ENCODE assay signal across 8 cellular contexts in the genomic region with DNA sequence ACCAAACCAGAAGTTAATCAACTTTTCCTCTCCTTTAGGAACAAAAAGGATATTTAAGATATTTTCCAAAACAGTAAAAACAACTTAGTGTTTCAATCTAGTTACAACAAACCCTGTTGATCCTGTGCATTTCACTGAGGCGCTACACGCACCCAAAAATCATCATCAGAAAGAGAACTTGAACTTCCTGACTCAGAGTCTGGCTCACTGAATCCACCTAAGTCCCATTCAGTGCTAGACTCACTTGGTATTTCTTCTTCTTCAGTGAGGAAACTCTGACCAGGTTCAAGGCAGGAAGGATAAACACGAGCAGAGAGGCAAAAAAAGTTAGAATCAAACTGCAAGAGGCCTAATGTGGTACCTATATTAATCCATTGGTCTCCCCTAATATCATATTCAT. TPM values are rescaled to one million over a fixed set of nuclear protein-coding genes. Genes with fewer than 3 reads are reported as not detected.
DNase-seq lines count a peak whose midpoint lies in the region; ATAC-seq and TF ChIP-seq lines count a peak whose summit lies in the region.

No MANE protein-coding gene starts in this region.

- BruUV-seq in Calu3 (replicated peaks; lab: Mats Ljungman, UMichigan), result no TSS peak

- ATAC-seq in activated naive CD8-positive, alpha-beta T cell treated with anti-CD3 and anti-CD28 coated beads, Interleukin-2, amount 10 ng/mL, durations not matched to agents 7 days and 5 days (ENCODE audit: low read depth), result no peak
- ATAC-seq in naive B cell (ENCODE audit: low read depth in 2 of 2) (no peak), GM21360 (IDR thresholded peaks at IDR 0.05; ENCODE audit: unreplicated experiment) (no peak)

- peaks cover 18% of the 10 kb centered on the region for H4K20me1 ChIP-seq in Loucy (ENCODE audit: insufficient read depth, low read length, poor library complexity, severe bottlenecking)

- no peak for TF ChIP-seq CTCF in Calu3 (IDR thresholded peaks at IDR 0.05; ENCODE audit: unreplicated experiment)
- no peak for TF ChIP-seq CTCF in Loucy (conservative IDR thresholded peaks at IDR 0.05; ENCODE audit: low read length)
- TF ChIP-seq CTCF in testis (IDR thresholded peaks at IDR 0.05), result no peak

- TF ChIP-seq POLR2A in testis (IDR thresholded peaks at IDR 0.05), result no peak

- WGBS in testis, 2 donors, result 71 to 77% methylated on average over 3 of the region's 3 CpGs

- peak overlapping the region; percentile 94 for H3K4me2 ChIP-seq in Loucy (ENCODE audit: low read depth, low read length, poor library complexity, severe bottlenecking)

- H3K4me1 Mint-ChIP-seq in Calu3 (ENCODE audit: low read depth, unreplicated experiment) (peaks cover 25% of the 10 kb centered on the region), naive B cell (peaks cover 28 to 53% (median 36%) of the 10 kb centered on the region in 3 donors)
- H3K4me1 Mint-ChIP-seq in activated naive CD8-positive, alpha-beta T cell treated with anti-CD3 and anti-CD28 coated beads, Interleukin-2, amount 10 ng/mL, durations not matched to agents 7 days and 5 days, result peaks cover 31% of the 10 kb centered on the region

- H3K4me1 ChIP-seq in Loucy (ENCODE audit: insufficient read depth, low read length, poor library complexity, severe bottlenecking) (peaks cover 44% of the 10 kb centered on the region), testis (peaks cover 16% of the 10 kb centered on the region)

- H3K4me3 Mint-ChIP-seq in Calu3 (ENCODE audit: low read depth, unreplicated experiment), result peak overlapping the region; percentile 92
- H3K4me3 Mint-ChIP-seq in activated naive CD8-positive, alpha-beta T cell treated with anti-CD3 and anti-CD28 coated beads, Interleukin-2, amount 10 ng/mL, durations not matched to agents 7 days and 5 days, result peak overlapping the region; percentile 98
- peak overlapping the region in 6 of 8 donors; percentile 5 to 100 (median 96) for H3K4me3 Mint-ChIP-seq in naive B cell

- H3K36me3 Mint-ChIP-seq in Calu3 (ENCODE audit: insufficient read depth, unreplicated experiment) (peaks cover 28% of the 10 kb centered on the region), naive B cell (peaks cover 6 to 8% of the 10 kb centered on the region in 2 donors)
- peaks cover 22% of the 10 kb centered on the region for H3K36me3 Mint-ChIP-seq in activated naive CD8-positive, alpha-beta T cell treated with anti-CD3 and anti-CD28 coated beads, Interleukin-2, amount 10 ng/mL, durations not matched to agents 7 days and 5 days

- H3K9ac ChIP-seq in Loucy (ENCODE audit: low read depth, low read length, poor library complexity, severe bottlenecking), result peak overlapping the region; percentile 84

- no peak overlapping the region for H3K27ac ChIP-seq in testis

- CTCF ChIA-PET in Calu3 (lab: Charles Lee), result no interaction called here

- H3K27me3 ChIP-seq in Loucy (ENCODE audit: insufficient read depth, low read length, poor library complexity, severe bottlenecking) (no peaks in the 10 kb centered on the region), testis (no peaks in the 10 kb centered on the region)

- no peaks in the 10 kb centered on the region for H3K9me2 ChIP-seq in Loucy (replicated peaks; ENCODE audit: low read depth, low read length)

- H3K79me2 ChIP-seq in Loucy (ENCODE audit: insufficient read depth, low read length), result peaks cover 59% of the 10 kb centered on the region

- H3K27me3 Mint-ChIP-seq in Calu3 (ENCODE audit: unreplicated experiment), result no peaks in the 10 kb centered on the region
- H3K27me3 Mint-ChIP-seq in activated naive CD8-positive, alpha-beta T cell treated with anti-CD3 and anti-CD28 coated beads, Interleukin-2, amount 10 ng/mL, durations not matched to agents 7 days and 5 days, result no peaks in the 10 kb centered on the region
- no peaks in the 10 kb centered on the region for H3K27me3 Mint-ChIP-seq in naive B cell

- H3K4me3 ChIP-seq in Loucy (ENCODE audit: low read length, poor library complexity, severe bottlenecking) (peak overlapping the region; percentile 87), testis (no peak overlapping the region)

- H3K36me3 ChIP-seq in Loucy (ENCODE audit: insufficient read depth, low read length) (no peaks in the 10 kb centered on the region), testis (ENCODE audit: low read depth, missing control alignments) (no peaks in the 10 kb centered on the region)

- H3K9me3 ChIP-seq in Loucy (ENCODE audit: insufficient read depth, low read depth, low read length), result no peaks in the 10 kb centered on the region
- no peaks in the 10 kb centered on the region for H3K9me3 ChIP-seq in testis

- H2AFZ ChIP-seq in Loucy (ENCODE audit: low read length), result no peak overlapping the region

- DNase-seq in Calu3 (no peak), naive B cell (no peak), COR-L47 (lab: John Stamatoyannopoulos, UW) (no peak), testis (no peak), NCI-H345 (lab: John Stamatoyannopoulos, UW) (no peak)
- no peak for DNase-seq in activated naive CD8-positive, alpha-beta T cell treated with anti-CD3 and anti-CD28 coated beads, Interleukin-2, amount 10 ng/mL, durations not matched to agents 7 days and 5 days

- no peaks in the 10 kb centered on the region for H3F3A ChIP-seq in Loucy (ENCODE audit: low read depth)

- no peak overlapping the region for H3K27ac Mint-ChIP-seq in Calu3 (ENCODE audit: unreplicated experiment)
- peak overlapping the region; percentile 71 for H3K27ac Mint-ChIP-seq in activated naive CD8-positive, alpha-beta T cell treated with anti-CD3 and anti-CD28 coated beads, Interleukin-2, amount 10 ng/mL, durations not matched to agents 7 days and 5 days
- H3K27ac Mint-ChIP-seq in naive B cell, result peak overlapping the region in 1 of 6 donors; percentile 57

- no peaks in the 10 kb centered on the region for H3K9me3 Mint-ChIP-seq in Calu3 (ENCODE audit: low read depth, unreplicated experiment)
- no peaks in the 10 kb centered on the region for H3K9me3 Mint-ChIP-seq in activated naive CD8-positive, alpha-beta T cell treated with anti-CD3 and anti-CD28 coated beads, Interleukin-2, amount 10 ng/mL, durations not matched to agents 7 days and 5 days
- peaks cover 0 to 2% (median 0%) of the 10 kb centered on the region in 7 donors for H3K9me3 Mint-ChIP-seq in naive B cell

- intact Hi-C loops in Calu3 (cut with micrococcal nuclease; ENCODE audit: unreplicated experiment) (no loop called here), testis (cut with DNase I; ENCODE audit: low total_unique reads) (no loop called here)

- POLR2A ChIA-PET in activated naive CD8-positive, alpha-beta T cell treated with anti-CD3 and anti-CD28 coated beads, Interleukin-2, amount 10 ng/mL, durations not matched to agents 7 days and 5 days (lab: Charles Lee), result no interaction called here

RNA-seq across cellular contexts. Expression of gene KBTBD6, which starts 2.2 kb away (rescaled TPM):
- 6.6 and 6.9 TPM in 2 replicates for total RNA-seq in Calu3 (2022)
- total RNA-seq in activated naive CD8-positive, alpha-beta T cell treated with anti-CD3 and anti-CD28 coated beads, Interleukin-2, amount 10 ng/mL, durations not matched to agents 7 days and 5 days, result 1 to 10 TPM; 6.9 TPM
- 1 to 10 TPM; 1.4 to 2.3 (median 1.9) TPM for polyA plus RNA-seq in naive B cell (ENCODE audit: low read depth in 6 of 6)
- total RNA-seq in testis, result 10 to 100 TPM; 13.1 to 13.9 TPM
- polyA plus RNA-seq in testis (ENCODE audit: insufficient read depth, low read depth, low replicate concordance), result 10.6 TPM
